ENCODE assay signal across 18 cellular contexts in the genomic region with DNA sequence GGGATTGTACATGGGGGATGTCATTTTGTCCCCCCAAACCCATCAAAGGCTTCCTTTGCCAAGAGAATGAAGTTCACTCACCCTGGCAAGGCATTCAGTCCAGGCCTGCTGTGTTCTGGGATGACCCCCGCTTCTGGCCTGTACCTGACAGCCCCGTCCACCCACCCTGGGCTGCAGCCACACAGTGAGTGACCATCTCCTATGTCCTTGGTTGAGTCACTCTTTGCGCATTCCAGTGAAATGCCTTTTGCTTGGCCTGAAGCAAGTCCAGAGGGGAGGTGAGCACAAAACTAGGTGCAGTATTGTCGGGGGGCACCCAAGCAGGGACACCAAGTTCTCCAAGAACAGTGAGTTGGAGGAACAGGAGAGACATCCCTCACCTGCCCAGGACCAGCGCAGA. TPM values are rescaled to one million over a fixed set of nuclear protein-coding genes. Genes with fewer than 3 reads are reported as not detected.
DNase-seq lines count a peak whose midpoint lies in the region; ATAC-seq and TF ChIP-seq lines count a peak whose summit lies in the region.
"Had no signal": no experiment of that assay in that cellular context is flagged by ENCODE, and none has a peak within 500 bp of the region (broad histone marks: within the 10 kb centered on the region; RNA-seq: fewer than 3 reads in every experiment).

No MANE protein-coding gene starts in this region.

- no peak for ATAC-seq in GM18505 (IDR thresholded peaks at IDR 0.05; ENCODE audit: unreplicated experiment)
- ATAC-seq: A549, HCT116, K562 had no signal

- intact Hi-C loops in colonic mucosa (cut with DNase I) (no loop called here), stomach (cut with DNase I; ENCODE audit: low total_unique reads) (no loop called here)

- peaks cover 73 to 83% (median 80%) of the 10 kb centered on the region in 10 experiments for H3K4me1 ChIP-seq in BLaER1 treated with 17β-estradiol and CSF1 and Interleukin-3, amounts not matched to agents 10 nM and 100 nM
- H3K4me1 ChIP-seq in colonic mucosa: no peaks in the 10 kb centered on the region
- H3K4me1 ChIP-seq in mucosa of rectum (ENCODE audit: control insufficient read depth in 2 of 2, insufficient read depth in 2 of 2, low read length in 2 of 2): peaks cover 21 to 35% of the 10 kb centered on the region in 2 donors
- H3K4me1 ChIP-seq in stomach: peaks cover 10 to 44% (median 19%) of the 10 kb centered on the region in 4 donors
- H3K4me1 ChIP-seq: A549 had no signal

- peak overlapping the region; percentile 51 to 81 (median 72) for H3K4me2 ChIP-seq in BLaER1 treated with 17β-estradiol and CSF1 and Interleukin-3, amounts not matched to agents 10 nM and 100 nM
- H3K4me2 ChIP-seq: A549 had no signal

- H3K9ac ChIP-seq in BLaER1 treated with 17β-estradiol and CSF1 and Interleukin-3, amounts not matched to agents 10 nM and 100 nM: no peak overlapping the region
- H3K9ac ChIP-seq in colonic mucosa (ENCODE audit: low read depth in 2 of 2, low read length in 2 of 2) (peak overlapping the region in 1 of 2 donors; percentile 21), mucosa of rectum (ENCODE audit: low read depth in 1 of 2, low read length in 2 of 2) (no peak overlapping the region)

- TF ChIP-seq CTCF in colonic mucosa (IDR thresholded peaks at IDR 0.05): no peak
- TF ChIP-seq CTCF in stomach (IDR thresholded peaks at IDR 0.05): no peak
- no peak for TF ChIP-seq CTCF in brain microvascular endothelial cell (IDR thresholded peaks at IDR 0.05; ENCODE audit: low read depth, low read length, missing control alignments)

- H3K36me3 ChIP-seq in BLaER1 treated with 17β-estradiol and CSF1 and Interleukin-3, amounts not matched to agents 10 nM and 100 nM: peaks cover 0 to 13% (median 0%) of the 10 kb centered on the region in 11 experiments; a peak in 4 of 22 replicates
- H3K36me3 ChIP-seq in colonic mucosa (no peaks in the 10 kb centered on the region), mucosa of rectum (ENCODE audit: control insufficient read depth in 2 of 2, insufficient read depth in 2 of 2, low read length in 2 of 2) (no peaks in the 10 kb centered on the region), stomach (no peaks in the 10 kb centered on the region), brain microvascular endothelial cell (replicated peaks) (no peaks in the 10 kb centered on the region)

- no peaks in the 10 kb centered on the region for H4K20me1 ChIP-seq in BLaER1 treated with 17β-estradiol and CSF1 and Interleukin-3, amounts not matched to agents 10 nM and 100 nM

- DNase-seq in colonic mucosa (no peak), stomach (no peak), AG20443 (ENCODE audit: low spot score) (no peak), brain microvascular endothelial cell (no peak)
- DNase-seq: CD4-positive, alpha-beta memory T cell; NCI-H1417; NCI-H187 treated with DMSO at 0.1 percent for 48 hours; NCI-H2171 treated with DMSO at 0.1 percent for 48 hours; NCI-H748 treated with DMSO at 0.1 percent for 48 hours; RPMI8226 had no signal

- peaks cover 14 to 27% (median 26%) of the 10 kb centered on the region in 11 experiments for H3K9me3 ChIP-seq in BLaER1 treated with 17β-estradiol and CSF1 and Interleukin-3, amounts not matched to agents 10 nM and 100 nM (replicated peaks in 1 of 11)
- H3K9me3 ChIP-seq in colonic mucosa (no peaks in the 10 kb centered on the region), mucosa of rectum (ENCODE audit: control insufficient read depth in 2 of 2, low read length in 2 of 2) (peaks cover 0 to 4% of the 10 kb centered on the region in 2 donors), stomach (peaks cover 0 to 12% (median 5%) of the 10 kb centered on the region in 4 donors)

- H3K27ac ChIP-seq in BLaER1 treated with 17β-estradiol and CSF1 and Interleukin-3, amounts not matched to agents 10 nM and 100 nM: peak overlapping the region in 9 of 11 experiments; percentile 5 to 45 (median 23); a peak in 11 of 22 replicates
- peak overlapping the region; percentile 40 for H3K27ac ChIP-seq in colonic mucosa
- peak overlapping the region; percentile 46 to 74 for H3K27ac ChIP-seq in mucosa of rectum (ENCODE audit: low read depth in 2 of 2, low read length in 2 of 2)
- H3K27ac ChIP-seq in stomach: peak overlapping the region in 4 of 5 donors; percentile 13 to 90 (median 56)
- H3K27ac ChIP-seq in brain microvascular endothelial cell: no peak overlapping the region
- H3K27ac ChIP-seq: A549 had no signal

- no peak for TF ChIP-seq EP300 in stomach (IDR thresholded peaks at IDR 0.05)

- no peak overlapping the region for H3K4me3 ChIP-seq in BLaER1 treated with 17β-estradiol and CSF1 and Interleukin-3, amounts not matched to agents 10 nM and 100 nM
- no peak overlapping the region for H3K4me3 ChIP-seq in colonic mucosa
- H3K4me3 ChIP-seq in mucosa of rectum (ENCODE audit: low read length in 2 of 2): no peak overlapping the region
- no peak overlapping the region for H3K4me3 ChIP-seq in stomach
- no peak overlapping the region for H3K4me3 ChIP-seq in brain microvascular endothelial cell (ENCODE audit: low read depth, low read length)
- H3K4me3 ChIP-seq: A549, K562 had no signal

- WGBS in stomach, 5 donors: 89 to 97% (median 96%) methylated on average over 5 of the region's 5 CpGs

- in situ Hi-C loops in brain microvascular endothelial cell (cut with HindIII; ENCODE audit: low pct_ligation_motif_present, low sequenced_read_pairs): no loop called here

- no peak for TF ChIP-seq POLR2A in stomach (IDR thresholded peaks at IDR 0.05)
- no peak for TF ChIP-seq POLR2A in GM18505 (IDR thresholded peaks at IDR 0.05; ENCODE audit: borderline replicate concordance, extremely low read depth, insufficient read depth, insufficient read length)

- no peaks in the 10 kb centered on the region for H3K27me3 ChIP-seq in BLaER1 treated with 17β-estradiol and CSF1 and Interleukin-3, amounts not matched to agents 10 nM and 100 nM
- H3K27me3 ChIP-seq in colonic mucosa (no peaks in the 10 kb centered on the region), mucosa of rectum (ENCODE audit: control insufficient read depth in 2 of 2, insufficient read depth in 2 of 2, low read length in 2 of 2) (no peaks in the 10 kb centered on the region), stomach (peaks cover 0 to 21% (median 0%) of the 10 kb centered on the region in 3 donors), brain microvascular endothelial cell (replicated peaks) (no peaks in the 10 kb centered on the region)

RNA-seq across cellular contexts. Expression of a gene that starts 10.2 kb away (rescaled TPM):
- total RNA-seq in colonic mucosa (1 to 10 TPM in 1 of 2 donors, under 1 TPM in 1; 0.82 to 1.2 TPM), stomach (10 to 100 TPM in 2 of 5 donors, 1 to 10 TPM in 1, under 1 TPM in 1, not detected in 1; 0.45 to 37.9 (median 9.7) TPM)
- polyA plus RNA-seq in stomach: 1 to 10 TPM; 1.8 to 3.9 (median 3.7) TPM
- total RNA-seq: K562 had no signal

RNA-seq across cellular contexts. Expression of a gene that starts 18.1 kb away (rescaled TPM):
- total RNA-seq in colonic mucosa: 1 to 10 TPM in 1 of 2 donors, under 1 TPM in 1; 0.93 to 1.5 TPM
- 1 to 10 TPM in 2 of 5 donors, under 1 TPM in 2, not detected in 1; 0.29 to 4.6 (median 1.2) TPM for total RNA-seq in stomach
- polyA plus RNA-seq in stomach: under 1 TPM; 0.18 to 0.31 (median 0.25) TPM
- total RNA-seq: Calu3, NCI-H460 had no signal
- polyA plus RNA-seq: A549 had no signal

RNA-seq across cellular contexts. Expression of a gene that starts 19.3 kb away (rescaled TPM):
- total RNA-seq in colonic mucosa (100 to 1,000 TPM; 233 to 916 TPM), stomach (1,000 to 10,000 TPM in 1 of 5 donors, 100 to 1,000 TPM in 1, 10 to 100 TPM in 2, not detected in 1; 62.4 to 1,697 (median 407) TPM)
- polyA plus RNA-seq in stomach: over 10,000 TPM in 1 of 3 donors, 1,000 to 10,000 TPM in 1, 100 to 1,000 TPM in 1; 385 to 10,944 (median 1,930) TPM
- total RNA-seq: Calu3; CD4-positive, alpha-beta memory T cell; NCI-H460 had no signal
- polyA plus RNA-seq: CD4-positive, alpha-beta memory T cell; K562 had no signal

RNA-seq across cellular contexts. Expression of a gene that starts 34.8 kb away (rescaled TPM):
- 1 to 10 TPM; 2.3 to 2.5 TPM for total RNA-seq in colonic mucosa
- 1,000 to 10,000 TPM in 3 of 5 donors, 100 to 1,000 TPM in 1, 1 to 10 TPM in 1; 2.3 to 2,979 (median 1,039) TPM for total RNA-seq in stomach
- 1,000 to 10,000 TPM in 2 of 3 donors, 100 to 1,000 TPM in 1; 154 to 2,390 (median 1,084) TPM for polyA plus RNA-seq in stomach
- total RNA-seq: Calu3; CD4-positive, alpha-beta memory T cell; K562; NCI-H460 had no signal
- polyA plus RNA-seq: A549; CD4-positive, alpha-beta memory T cell; K562 had no signal
